ENCODE assay signal across 20 cellular contexts in the genomic region with DNA sequence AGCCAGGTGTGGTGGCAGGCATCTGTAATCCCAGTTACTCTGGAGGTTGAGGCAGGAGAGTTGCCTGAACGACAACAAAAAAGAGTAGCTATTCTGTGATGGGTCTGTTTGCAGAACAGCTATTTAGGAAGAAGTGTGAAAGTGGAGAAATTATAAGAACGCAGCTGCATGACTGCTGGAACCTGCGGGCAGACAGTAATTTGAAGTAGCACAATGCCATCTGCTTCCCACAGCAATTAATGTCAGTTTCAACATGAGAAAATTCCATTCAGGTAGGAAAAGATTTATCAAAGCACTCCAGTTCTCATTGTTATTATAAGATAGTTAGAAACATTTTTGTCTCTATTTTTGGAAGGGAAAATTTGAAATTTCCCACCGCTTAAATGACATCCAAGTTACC. TPM values are rescaled to one million over a fixed set of nuclear protein-coding genes. Genes with fewer than 3 reads are reported as not detected.
DNase-seq lines count a peak whose midpoint lies in the region; ATAC-seq, FAIRE-seq and TF ChIP-seq lines count a peak whose summit lies in the region.
"Had no signal": no experiment of that assay in that cellular context is flagged by ENCODE, and none has a peak within 500 bp of the region (broad histone marks: within the 10 kb centered on the region; RNA-seq: fewer than 3 reads in every experiment).

No MANE protein-coding gene starts in this region.

- peaks cover 26% of the 10 kb centered on the region for H3K4me1 Mint-ChIP-seq in nephron
- H3K4me1 Mint-ChIP-seq in WTC11 = peaks cover 12% of the 10 kb centered on the region
- H3K4me1 Mint-ChIP-seq: CD4-positive, CD25-positive, alpha-beta regulatory T cell; IgD-negative memory B cell had no signal

- in situ Hi-C loops in transverse colon (cut with MboI; ENCODE audit: low pct_ligation_motif_present in 1 of 4, low pct_unique_long_range_greater_than_20kb in 1 of 4, low sequenced_read_pairs in 3 of 4) = no loop called here

- H3K9me3 ChIP-seq in left ventricle myocardium inferior (replicated peaks) (no peaks in the 10 kb centered on the region), transverse colon (no peaks in the 10 kb centered on the region)
- H3K9me3 ChIP-seq: SJCRH30 had no signal

- H3K27me3 ChIP-seq in left ventricle myocardium inferior (ENCODE audit: low read depth) = no peaks in the 10 kb centered on the region
- H3K27me3 ChIP-seq in transverse colon = no peaks in the 10 kb centered on the region
- H3K27me3 ChIP-seq: SJCRH30 had no signal

- H3K36me3 ChIP-seq in left ventricle myocardium inferior (peaks cover 49% of the 10 kb centered on the region), transverse colon (peaks cover 1 to 23% (median 6%) of the 10 kb centered on the region in 4 donors)

- H3K27me3 Mint-ChIP-seq in nephron (ENCODE audit: low read depth) (no peaks in the 10 kb centered on the region), WTC11 (ENCODE audit: low read depth) (no peaks in the 10 kb centered on the region)

- no peak for TF ChIP-seq POLR2A in transverse colon (IDR thresholded peaks at IDR 0.05)

- H3K27ac ChIP-seq in left ventricle myocardium inferior (replicated peaks) (peak overlapping the region; percentile 64), transverse colon (peak overlapping the region in 3 of 4 donors; percentile 44 to 74 (median 51))
- H3K27ac ChIP-seq: SJCRH30 had no signal

- CTCF ChIA-PET in WTC11 (lab: Charles Lee) = interaction anchor here (1.0 kb wide), 1 partner anchor 21 kb away, joined by 5 read pairs; no protein-coding TSS in a partner anchor

- peaks cover 69% of the 10 kb centered on the region for H3K36me3 Mint-ChIP-seq in nephron (ENCODE audit: low read depth)
- H3K36me3 Mint-ChIP-seq in WTC11 = peaks cover 43% of the 10 kb centered on the region
- H3K36me3 Mint-ChIP-seq: CD4-positive, CD25-positive, alpha-beta regulatory T cell; IgD-negative memory B cell had no signal

- peak overlapping the region; percentile 86 to 92 (median 89) for H3K27ac Mint-ChIP-seq in nephron
- no peak overlapping the region for H3K27ac Mint-ChIP-seq in WTC11
- H3K27ac Mint-ChIP-seq: CD4-positive, CD25-positive, alpha-beta regulatory T cell; IgD-negative memory B cell had no signal

- DNase-seq in left ventricle myocardium inferior (no peak), left cardiac atrium (no peak), NCI-H2171 treated with DMSO at 0.1 percent for 48 hours (lab: John Stamatoyannopoulos, UW) (peak; percentile 86), transverse colon (no peak), frontal cortex (ENCODE audit: low spot score in 2 of 2) (no peak), WTC11 (ENCODE audit: low spot score) (no peak), GM10266 (ENCODE audit: extremely low spot score) (no peak)
- DNase-seq: CD4-positive, CD25-positive, alpha-beta regulatory T cell; NCI-H1417 treated with DMSO at 0.1 percent for 48 hours; NCI-H1930; NCI-H510A; NCI-H748 treated with DMSO at 0.1 percent for 48 hours; SJCRH30; T-helper 1 cell had no signal

- no peak for ATAC-seq in left cardiac atrium
- no peak for ATAC-seq in WTC11
- ATAC-seq: Panc1 had no signal

- no peak for TF ChIP-seq EP300 in transverse colon (IDR thresholded peaks at IDR 0.05; ENCODE audit: low read depth)

- intact Hi-C loops in left ventricle myocardium inferior (cut with micrococcal nuclease) = no loop called here
- intact Hi-C loops in left cardiac atrium (cut with DNase I) = no loop called here
- intact Hi-C loops in transverse colon (cut with DNase I; ENCODE audit: low total_unique reads) = no loop called here

- H3K9me3 Mint-ChIP-seq in nephron = no peaks in the 10 kb centered on the region
- H3K9me3 Mint-ChIP-seq in WTC11 = no peaks in the 10 kb centered on the region
- H3K9me3 Mint-ChIP-seq: IgD-negative memory B cell had no signal

- TF ChIP-seq CTCF in left ventricle myocardium inferior (IDR thresholded peaks at IDR 0.05; ENCODE audit: borderline replicate concordance) (no peak), nephron (IDR thresholded peaks at IDR 0.05; ENCODE audit: unreplicated experiment in 3 of 3) (no peak), transverse colon (IDR thresholded peaks at IDR 0.05) (no peak), WTC11 (IDR thresholded peaks at IDR 0.05) (no peak), GM10266 (IDR thresholded peaks at IDR 0.05; ENCODE audit: control insufficient read depth, insufficient read depth, low read depth, missing control alignments) (no peak)

- FAIRE-seq in frontal cortex (lab: Jason Lieb, UNC) = no peak
- FAIRE-seq: G401.6, GM18507, H1 had no signal

- H3K4me3 ChIP-seq in left ventricle myocardium inferior (no peak overlapping the region), transverse colon (no peak overlapping the region)
- H3K4me3 ChIP-seq: SJCRH30 had no signal

- H3K4me1 ChIP-seq in left ventricle myocardium inferior (peaks cover 37% of the 10 kb centered on the region), transverse colon (peaks cover 0 to 22% (median 12%) of the 10 kb centered on the region in 4 donors)
- H3K4me1 ChIP-seq: SJCRH30 had no signal

- POLR2A ChIA-PET in WTC11 (lab: Charles Lee) = no interaction called here

- WGBS in transverse colon (ENCODE audit: low coverage in 1 of 2), 2 donors = 60 to 73% methylated on average over 4 of the region's 4 CpGs

- H3K4me3 Mint-ChIP-seq in nephron (no peak overlapping the region), WTC11 (no peak overlapping the region)
- H3K4me3 Mint-ChIP-seq: CD4-positive, CD25-positive, alpha-beta regulatory T cell; IgD-negative memory B cell had no signal

TF ChIP-seq in WTC11, 78 proteins besides CTCF, POLR2A, EP300 and RAD21:
- TF ChIP-seq, protein P1, sequence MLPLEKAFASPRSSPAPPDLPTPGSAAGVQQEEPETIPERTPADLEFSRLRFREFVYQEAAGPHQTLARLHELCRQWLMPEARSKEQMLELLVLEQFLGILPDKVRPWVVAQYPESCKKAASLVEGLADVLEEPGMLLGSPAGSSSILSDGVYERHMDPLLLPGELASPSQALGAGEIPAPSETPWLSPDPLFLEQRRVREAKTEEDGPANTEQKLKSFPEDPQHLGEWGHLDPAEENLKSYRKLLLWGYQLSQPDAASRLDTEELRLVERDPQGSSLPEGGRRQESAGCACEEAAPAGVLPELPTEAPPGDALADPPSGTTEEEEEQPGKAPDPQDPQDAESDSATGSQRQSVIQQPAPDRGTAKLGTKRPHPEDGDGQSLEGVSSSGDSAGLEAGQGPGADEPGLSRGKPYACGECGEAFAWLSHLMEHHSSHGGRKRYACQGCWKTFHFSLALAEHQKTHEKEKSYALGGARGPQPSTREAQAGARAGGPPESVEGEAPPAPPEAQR (CRISPR knock-in tag; IDR thresholded peaks at IDR 0.05) = no peak
- TF ChIP-seq NFE2L1 (CRISPR knock-in tag; IDR thresholded peaks at IDR 0.05) (no peak), RELA (CRISPR knock-in tag; IDR thresholded peaks at IDR 0.05; ENCODE audit: borderline replicate concordance) (no peak), ZNF671 (CRISPR knock-in tag; IDR thresholded peaks at IDR 0.05) (no peak), ZNF423 (CRISPR knock-in tag; IDR thresholded peaks at IDR 0.05) (no peak)
- TF ChIP-seq, protein P2, sequence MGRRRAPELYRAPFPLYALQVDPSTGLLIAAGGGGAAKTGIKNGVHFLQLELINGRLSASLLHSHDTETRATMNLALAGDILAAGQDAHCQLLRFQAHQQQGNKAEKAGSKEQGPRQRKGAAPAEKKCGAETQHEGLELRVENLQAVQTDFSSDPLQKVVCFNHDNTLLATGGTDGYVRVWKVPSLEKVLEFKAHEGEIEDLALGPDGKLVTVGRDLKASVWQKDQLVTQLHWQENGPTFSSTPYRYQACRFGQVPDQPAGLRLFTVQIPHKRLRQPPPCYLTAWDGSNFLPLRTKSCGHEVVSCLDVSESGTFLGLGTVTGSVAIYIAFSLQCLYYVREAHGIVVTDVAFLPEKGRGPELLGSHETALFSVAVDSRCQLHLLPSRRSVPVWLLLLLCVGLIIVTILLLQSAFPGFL (CRISPR knock-in tag; IDR thresholded peaks at IDR 0.05; ENCODE audit: borderline replicate concordance) = no peak
TF ChIP-seq in WTC11: peak in this region for 0.

RNA-seq across cellular contexts. Expression of a gene that starts 21.5 kb away (rescaled TPM):
- 60.0 TPM for total RNA-seq in left ventricle myocardium inferior
- 100 to 1,000 TPM; 109 to 123 TPM for total RNA-seq in left cardiac atrium
- 100 to 1,000 TPM in 2 of 4 donors, 10 to 100 TPM in 2; 54.2 to 119 (median 90.3) TPM for total RNA-seq in transverse colon
- 30.2 TPM for total RNA-seq in frontal cortex
- total RNA-seq in WTC11 (2021) = 77.8 to 101 TPM (median 78.4 TPM) in 3 replicates
